Comparison of ENCODE assay signal across 2 cellular contexts in the genomic region with DNA sequence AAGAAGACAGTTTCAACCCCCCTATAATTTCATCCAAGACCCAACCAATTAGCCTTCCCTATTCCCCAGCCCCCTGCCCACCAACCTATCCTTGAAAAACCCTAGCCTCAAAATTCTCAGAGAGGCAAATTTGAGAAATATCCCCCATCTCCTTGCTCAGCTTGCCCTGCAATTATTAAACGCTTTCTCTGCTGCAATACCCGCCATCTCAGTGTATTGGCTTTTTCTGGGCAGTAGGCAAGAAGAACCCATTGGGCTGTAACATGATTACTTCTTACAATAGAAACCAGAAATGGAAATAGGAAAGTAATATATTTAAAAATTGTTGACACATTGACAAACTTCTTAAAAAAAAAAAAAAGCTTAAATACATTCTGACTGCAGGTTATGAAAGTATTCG.
A peak's percentile ranks its signal among the peaks of the same experiment; 100 is the strongest.
TF ChIP-seq lines count a peak whose summit lies in the region.

No MANE protein-coding gene starts in this region.

TF ChIP-seq in HCT116, 20 proteins besides CTCF, POLR2A, EP300 and RAD21 (continued from another document):
- TF ChIP-seq ELF1 (IDR thresholded peaks at IDR 0.05; ENCODE audit: borderline replicate concordance, low read depth), result no peak

TF ChIP-seq in GM12878, 131 proteins besides CTCF, POLR2A, EP300 and RAD21 (continued from another document):
- TF ChIP-seq BCL11A (IDR thresholded peaks at IDR 0.05; ENCODE audit: low read depth, low read length) (no peak), CBX5 (IDR thresholded peaks at IDR 0.05; ENCODE audit: low read depth) (peak; percentile 80; the same call in 1 of the 2 replicates), STAT1 (conservative IDR thresholded peaks at IDR 0.05) (no peak), ETV6 (conservative IDR thresholded peaks at IDR 0.05 in 1 of 2, IDR thresholded peaks at IDR 0.05 in 1 of 2; ENCODE audit: borderline replicate concordance in 1 of 2, low read depth in 1 of 2) (no peak), NBN (IDR thresholded peaks at IDR 0.05) (no peak), TCF12 (IDR thresholded peaks at IDR 0.05; ENCODE audit: low read depth, low read length) (no peak)
